Comparison of ENCODE assay signal across 1 cellular context in the genomic region with DNA sequence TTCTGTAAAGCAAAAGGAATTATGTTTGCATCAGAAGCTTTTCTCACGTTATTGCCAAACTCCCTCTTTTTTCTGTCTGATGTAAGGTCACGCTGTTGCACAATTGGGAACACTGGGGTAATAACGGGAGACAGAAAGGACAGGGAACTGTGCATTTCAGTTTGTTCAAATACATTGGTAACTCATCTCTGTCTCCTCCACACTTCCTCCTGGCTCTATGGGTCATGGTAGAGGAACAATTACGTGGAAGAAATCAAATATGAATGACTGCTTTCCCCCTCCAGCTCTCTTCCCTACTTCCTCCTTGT.
A peak's percentile ranks its signal among the peaks of the same experiment; 100 is the strongest.
TF ChIP-seq lines count a peak whose summit lies in the region.

No MANE protein-coding gene starts in this region.

TF ChIP-seq in HepG2, 621 proteins besides CTCF, POLR2A, EP300 and RAD21 (continued from another document and continues in another):
- TF ChIP-seq, protein P1, sequence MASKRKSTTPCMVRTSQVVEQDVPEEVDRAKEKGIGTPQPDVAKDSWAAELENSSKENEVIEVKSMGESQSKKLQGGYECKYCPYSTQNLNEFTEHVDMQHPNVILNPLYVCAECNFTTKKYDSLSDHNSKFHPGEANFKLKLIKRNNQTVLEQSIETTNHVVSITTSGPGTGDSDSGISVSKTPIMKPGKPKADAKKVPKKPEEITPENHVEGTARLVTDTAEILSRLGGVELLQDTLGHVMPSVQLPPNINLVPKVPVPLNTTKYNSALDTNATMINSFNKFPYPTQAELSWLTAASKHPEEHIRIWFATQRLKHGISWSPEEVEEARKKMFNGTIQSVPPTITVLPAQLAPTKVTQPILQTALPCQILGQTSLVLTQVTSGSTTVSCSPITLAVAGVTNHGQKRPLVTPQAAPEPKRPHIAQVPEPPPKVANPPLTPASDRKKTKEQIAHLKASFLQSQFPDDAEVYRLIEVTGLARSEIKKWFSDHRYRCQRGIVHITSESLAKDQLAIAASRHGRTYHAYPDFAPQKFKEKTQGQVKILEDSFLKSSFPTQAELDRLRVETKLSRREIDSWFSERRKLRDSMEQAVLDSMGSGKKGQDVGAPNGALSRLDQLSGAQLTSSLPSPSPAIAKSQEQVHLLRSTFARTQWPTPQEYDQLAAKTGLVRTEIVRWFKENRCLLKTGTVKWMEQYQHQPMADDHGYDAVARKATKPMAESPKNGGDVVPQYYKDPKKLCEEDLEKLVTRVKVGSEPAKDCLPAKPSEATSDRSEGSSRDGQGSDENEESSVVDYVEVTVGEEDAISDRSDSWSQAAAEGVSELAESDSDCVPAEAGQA (IDR thresholded peaks at IDR 0.05; ENCODE audit: low read depth) = no peak
- TF ChIP-seq, protein P1 (CRISPR knock-in tag; IDR thresholded peaks at IDR 0.05; ENCODE audit: borderline replicate concordance) = no peak
- TF ChIP-seq, protein P2, sequence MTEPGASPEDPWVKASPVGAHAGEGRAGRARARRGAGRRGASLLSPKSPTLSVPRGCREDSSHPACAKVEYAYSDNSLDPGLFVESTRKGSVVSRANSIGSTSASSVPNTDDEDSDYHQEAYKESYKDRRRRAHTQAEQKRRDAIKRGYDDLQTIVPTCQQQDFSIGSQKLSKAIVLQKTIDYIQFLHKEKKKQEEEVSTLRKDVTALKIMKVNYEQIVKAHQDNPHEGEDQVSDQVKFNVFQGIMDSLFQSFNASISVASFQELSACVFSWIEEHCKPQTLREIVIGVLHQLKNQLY (CRISPR knock-in tag; IDR thresholded peaks at IDR 0.05) = 0 out of 2 replicates have a peak, but pooled peaks have one; percentile 31
- TF ChIP-seq ZNF782 (CRISPR knock-in tag; IDR thresholded peaks at IDR 0.05; ENCODE audit: borderline replicate concordance) (no peak), MIER3 (CRISPR knock-in tag; IDR thresholded peaks at IDR 0.05; ENCODE audit: borderline replicate concordance) (peak; percentile 97; the same call in 1 of the 2 replicates), ZFP41 (CRISPR knock-in tag; IDR thresholded peaks at IDR 0.05; ENCODE audit: borderline replicate concordance) (no peak), ZNF282 (IDR thresholded peaks at IDR 0.05; ENCODE audit: partially characterized antibody) (no peak), CAMTA2 (CRISPR knock-in tag; IDR thresholded peaks at IDR 0.05; ENCODE audit: borderline replicate concordance) (no peak), SMAD3 (CRISPR knock-in tag; IDR thresholded peaks at IDR 0.05) (peak; percentile 98), BORCS8-MEF2B (CRISPR knock-in tag; IDR thresholded peaks at IDR 0.05) (no peak), GATAD2A (CRISPR knock-in tag; IDR thresholded peaks at IDR 0.05) (peak; percentile 100), SAP130 (CRISPR knock-in tag; IDR thresholded peaks at IDR 0.05; ENCODE audit: low read depth) (peak; percentile 59; the same call in 1 of the 2 replicates), HIVEP1 (CRISPR knock-in tag; IDR thresholded peaks at IDR 0.05) (no peak), ZFP1 (CRISPR knock-in tag; IDR thresholded peaks at IDR 0.05) (peak; percentile 64; the same call in 1 of the 2 replicates), ZNF329 (CRISPR knock-in tag; IDR thresholded peaks at IDR 0.05; ENCODE audit: low read depth) (no peak), HMG20A (CRISPR knock-in tag; IDR thresholded peaks at IDR 0.05; ENCODE audit: borderline replicate concordance) (peak; percentile 95), ARNT2 (CRISPR knock-in tag; IDR thresholded peaks at IDR 0.05; ENCODE audit: low read depth) (no peak), ZNF20 (CRISPR knock-in tag; IDR thresholded peaks at IDR 0.05) (peak; percentile 14; the same call in 1 of the 2 replicates), SYNCRIP (IDR thresholded peaks at IDR 0.05; ENCODE audit: insufficient read depth, low read depth, low read length) (no peak), ONECUT2 (CRISPR knock-in tag; IDR thresholded peaks at IDR 0.05) (no peak), FOXM1 (CRISPR knock-in tag; IDR thresholded peaks at IDR 0.05) (no peak), MAZ (IDR thresholded peaks at IDR 0.05; ENCODE audit: borderline replicate concordance, low read depth, low read length) (no peak), MAZ (CRISPR knock-in tag; IDR thresholded peaks at IDR 0.05; ENCODE audit: low read depth) (no peak), RARG (CRISPR knock-in tag; IDR thresholded peaks at IDR 0.05; ENCODE audit: low read depth) (no peak), ZNF441 (CRISPR knock-in tag; IDR thresholded peaks at IDR 0.05; ENCODE audit: borderline replicate concordance) (no peak), LCORL (IDR thresholded peaks at IDR 0.05) (no peak), LCORL (CRISPR knock-in tag; IDR thresholded peaks at IDR 0.05) (peak; percentile 45; the same call in 1 of the 2 replicates), NCOA1 (CRISPR knock-in tag; IDR thresholded peaks at IDR 0.05) (no peak), ZNF850 (CRISPR knock-in tag; conservative IDR thresholded peaks at IDR 0.05) (no peak), ZBTB21 (CRISPR knock-in tag; IDR thresholded peaks at IDR 0.05) (0 out of 2 replicates have a peak, but pooled peaks have one; percentile 26)
- TF ChIP-seq, protein P3, sequence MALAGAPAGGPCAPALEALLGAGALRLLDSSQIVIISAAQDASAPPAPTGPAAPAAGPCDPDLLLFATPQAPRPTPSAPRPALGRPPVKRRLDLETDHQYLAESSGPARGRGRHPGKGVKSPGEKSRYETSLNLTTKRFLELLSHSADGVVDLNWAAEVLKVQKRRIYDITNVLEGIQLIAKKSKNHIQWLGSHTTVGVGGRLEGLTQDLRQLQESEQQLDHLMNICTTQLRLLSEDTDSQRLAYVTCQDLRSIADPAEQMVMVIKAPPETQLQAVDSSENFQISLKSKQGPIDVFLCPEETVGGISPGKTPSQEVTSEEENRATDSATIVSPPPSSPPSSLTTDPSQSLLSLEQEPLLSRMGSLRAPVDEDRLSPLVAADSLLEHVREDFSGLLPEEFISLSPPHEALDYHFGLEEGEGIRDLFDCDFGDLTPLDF (CRISPR knock-in tag; IDR thresholded peaks at IDR 0.05) = no peak
- TF ChIP-seq, protein P4, sequence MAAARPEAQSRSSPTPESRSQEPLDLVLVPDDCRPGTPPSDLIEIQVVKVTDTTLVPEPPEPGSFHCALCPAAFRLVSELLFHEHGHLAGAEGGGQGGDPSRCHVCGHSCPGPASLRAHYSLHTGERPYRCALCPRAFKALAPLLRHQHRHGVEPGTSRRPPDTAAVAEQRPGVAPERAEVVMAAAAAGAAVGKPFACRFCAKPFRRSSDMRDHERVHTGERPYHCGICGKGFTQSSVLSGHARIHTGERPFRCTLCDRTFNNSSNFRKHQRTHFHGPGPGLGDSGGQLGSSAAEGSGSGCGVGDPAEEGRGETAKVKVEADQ (CRISPR knock-in tag; IDR thresholded peaks at IDR 0.05; ENCODE audit: borderline replicate concordance) = no peak
- TF ChIP-seq, protein P5, sequence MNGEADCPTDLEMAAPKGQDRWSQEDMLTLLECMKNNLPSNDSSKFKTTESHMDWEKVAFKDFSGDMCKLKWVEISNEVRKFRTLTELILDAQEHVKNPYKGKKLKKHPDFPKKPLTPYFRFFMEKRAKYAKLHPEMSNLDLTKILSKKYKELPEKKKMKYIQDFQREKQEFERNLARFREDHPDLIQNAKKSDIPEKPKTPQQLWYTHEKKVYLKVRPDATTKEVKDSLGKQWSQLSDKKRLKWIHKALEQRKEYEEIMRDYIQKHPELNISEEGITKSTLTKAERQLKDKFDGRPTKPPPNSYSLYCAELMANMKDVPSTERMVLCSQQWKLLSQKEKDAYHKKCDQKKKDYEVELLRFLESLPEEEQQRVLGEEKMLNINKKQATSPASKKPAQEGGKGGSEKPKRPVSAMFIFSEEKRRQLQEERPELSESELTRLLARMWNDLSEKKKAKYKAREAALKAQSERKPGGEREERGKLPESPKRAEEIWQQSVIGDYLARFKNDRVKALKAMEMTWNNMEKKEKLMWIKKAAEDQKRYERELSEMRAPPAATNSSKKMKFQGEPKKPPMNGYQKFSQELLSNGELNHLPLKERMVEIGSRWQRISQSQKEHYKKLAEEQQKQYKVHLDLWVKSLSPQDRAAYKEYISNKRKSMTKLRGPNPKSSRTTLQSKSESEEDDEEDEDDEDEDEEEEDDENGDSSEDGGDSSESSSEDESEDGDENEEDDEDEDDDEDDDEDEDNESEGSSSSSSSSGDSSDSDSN (CRISPR knock-in tag; IDR thresholded peaks at IDR 0.05) = no peak
- TF ChIP-seq, protein P6, sequence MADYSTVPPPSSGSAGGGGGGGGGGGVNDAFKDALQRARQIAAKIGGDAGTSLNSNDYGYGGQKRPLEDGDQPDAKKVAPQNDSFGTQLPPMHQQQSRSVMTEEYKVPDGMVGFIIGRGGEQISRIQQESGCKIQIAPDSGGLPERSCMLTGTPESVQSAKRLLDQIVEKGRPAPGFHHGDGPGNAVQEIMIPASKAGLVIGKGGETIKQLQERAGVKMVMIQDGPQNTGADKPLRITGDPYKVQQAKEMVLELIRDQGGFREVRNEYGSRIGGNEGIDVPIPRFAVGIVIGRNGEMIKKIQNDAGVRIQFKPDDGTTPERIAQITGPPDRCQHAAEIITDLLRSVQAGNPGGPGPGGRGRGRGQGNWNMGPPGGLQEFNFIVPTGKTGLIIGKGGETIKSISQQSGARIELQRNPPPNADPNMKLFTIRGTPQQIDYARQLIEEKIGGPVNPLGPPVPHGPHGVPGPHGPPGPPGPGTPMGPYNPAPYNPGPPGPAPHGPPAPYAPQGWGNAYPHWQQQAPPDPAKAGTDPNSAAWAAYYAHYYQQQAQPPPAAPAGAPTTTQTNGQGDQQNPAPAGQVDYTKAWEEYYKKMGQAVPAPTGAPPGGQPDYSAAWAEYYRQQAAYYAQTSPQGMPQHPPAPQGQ (CRISPR knock-in tag; IDR thresholded peaks at IDR 0.05; ENCODE audit: borderline replicate concordance) = no peak
- TF ChIP-seq, protein P7, sequence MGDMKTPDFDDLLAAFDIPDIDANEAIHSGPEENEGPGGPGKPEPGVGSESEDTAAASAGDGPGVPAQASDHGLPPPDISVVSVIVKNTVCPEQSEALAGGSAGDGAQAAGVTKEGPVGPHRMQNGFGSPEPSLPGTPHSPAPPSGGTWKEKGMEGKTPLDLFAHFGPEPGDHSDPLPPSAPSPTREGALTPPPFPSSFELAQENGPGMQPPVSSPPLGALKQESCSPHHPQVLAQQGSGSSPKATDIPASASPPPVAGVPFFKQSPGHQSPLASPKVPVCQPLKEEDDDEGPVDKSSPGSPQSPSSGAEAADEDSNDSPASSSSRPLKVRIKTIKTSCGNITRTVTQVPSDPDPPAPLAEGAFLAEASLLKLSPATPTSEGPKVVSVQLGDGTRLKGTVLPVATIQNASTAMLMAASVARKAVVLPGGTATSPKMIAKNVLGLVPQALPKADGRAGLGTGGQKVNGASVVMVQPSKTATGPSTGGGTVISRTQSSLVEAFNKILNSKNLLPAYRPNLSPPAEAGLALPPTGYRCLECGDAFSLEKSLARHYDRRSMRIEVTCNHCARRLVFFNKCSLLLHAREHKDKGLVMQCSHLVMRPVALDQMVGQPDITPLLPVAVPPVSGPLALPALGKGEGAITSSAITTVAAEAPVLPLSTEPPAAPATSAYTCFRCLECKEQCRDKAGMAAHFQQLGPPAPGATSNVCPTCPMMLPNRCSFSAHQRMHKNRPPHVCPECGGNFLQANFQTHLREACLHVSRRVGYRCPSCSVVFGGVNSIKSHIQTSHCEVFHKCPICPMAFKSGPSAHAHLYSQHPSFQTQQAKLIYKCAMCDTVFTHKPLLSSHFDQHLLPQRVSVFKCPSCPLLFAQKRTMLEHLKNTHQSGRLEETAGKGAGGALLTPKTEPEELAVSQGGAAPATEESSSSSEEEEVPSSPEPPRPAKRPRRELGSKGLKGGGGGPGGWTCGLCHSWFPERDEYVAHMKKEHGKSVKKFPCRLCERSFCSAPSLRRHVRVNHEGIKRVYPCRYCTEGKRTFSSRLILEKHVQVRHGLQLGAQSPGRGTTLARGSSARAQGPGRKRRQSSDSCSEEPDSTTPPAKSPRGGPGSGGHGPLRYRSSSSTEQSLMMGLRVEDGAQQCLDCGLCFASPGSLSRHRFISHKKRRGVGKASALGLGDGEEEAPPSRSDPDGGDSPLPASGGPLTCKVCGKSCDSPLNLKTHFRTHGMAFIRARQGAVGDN (CRISPR knock-in tag; IDR thresholded peaks at IDR 0.05) = no peak
- TF ChIP-seq, protein P8, sequence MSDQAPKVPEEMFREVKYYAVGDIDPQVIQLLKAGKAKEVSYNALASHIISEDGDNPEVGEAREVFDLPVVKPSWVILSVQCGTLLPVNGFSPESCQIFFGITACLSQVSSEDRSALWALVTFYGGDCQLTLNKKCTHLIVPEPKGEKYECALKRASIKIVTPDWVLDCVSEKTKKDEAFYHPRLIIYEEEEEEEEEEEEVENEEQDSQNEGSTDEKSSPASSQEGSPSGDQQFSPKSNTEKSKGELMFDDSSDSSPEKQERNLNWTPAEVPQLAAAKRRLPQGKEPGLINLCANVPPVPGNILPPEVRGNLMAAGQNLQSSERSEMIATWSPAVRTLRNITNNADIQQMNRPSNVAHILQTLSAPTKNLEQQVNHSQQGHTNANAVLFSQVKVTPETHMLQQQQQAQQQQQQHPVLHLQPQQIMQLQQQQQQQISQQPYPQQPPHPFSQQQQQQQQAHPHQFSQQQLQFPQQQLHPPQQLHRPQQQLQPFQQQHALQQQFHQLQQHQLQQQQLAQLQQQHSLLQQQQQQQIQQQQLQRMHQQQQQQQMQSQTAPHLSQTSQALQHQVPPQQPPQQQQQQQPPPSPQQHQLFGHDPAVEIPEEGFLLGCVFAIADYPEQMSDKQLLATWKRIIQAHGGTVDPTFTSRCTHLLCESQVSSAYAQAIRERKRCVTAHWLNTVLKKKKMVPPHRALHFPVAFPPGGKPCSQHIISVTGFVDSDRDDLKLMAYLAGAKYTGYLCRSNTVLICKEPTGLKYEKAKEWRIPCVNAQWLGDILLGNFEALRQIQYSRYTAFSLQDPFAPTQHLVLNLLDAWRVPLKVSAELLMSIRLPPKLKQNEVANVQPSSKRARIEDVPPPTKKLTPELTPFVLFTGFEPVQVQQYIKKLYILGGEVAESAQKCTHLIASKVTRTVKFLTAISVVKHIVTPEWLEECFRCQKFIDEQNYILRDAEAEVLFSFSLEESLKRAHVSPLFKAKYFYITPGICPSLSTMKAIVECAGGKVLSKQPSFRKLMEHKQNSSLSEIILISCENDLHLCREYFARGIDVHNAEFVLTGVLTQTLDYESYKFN (CRISPR knock-in tag; conservative IDR thresholded peaks at IDR 0.05) = peak; percentile 70
